Comparison of ENCODE assay signal across 12 cellular contexts in genomic region chr22:40324468-40325305, GRCh38. TPM values are rescaled to one million over a fixed set of nuclear protein-coding genes. Genes with fewer than 3 reads are reported as not detected.
DNase-seq lines count a peak whose midpoint lies in the region; ATAC-seq and TF ChIP-seq lines count a peak whose summit lies in the region.
"Had no signal": no experiment of that assay in that cellular context is flagged by ENCODE, and none has a peak within 500 bp of the region (broad histone marks: within the 10 kb centered on the region; RNA-seq: fewer than 3 reads in every experiment).

No MANE protein-coding gene starts in this region.

- POLR2A ChIA-PET in naive thymus-derived CD4-positive, alpha-beta T cell (lab: Charles Lee), result interaction anchor here (0.6 to 6.3 kb wide), 17 partner anchors 10 to 280 kb away, joined by 3 to 77 read pairs (median 3); partner anchors contain the start of gene ADSL

- peak overlapping the region; percentile 39 for H3K4me3 ChIP-seq in naive thymus-derived CD4-positive, alpha-beta T cell (ENCODE audit: low read length)
- no peak overlapping the region for H3K4me3 ChIP-seq in SJCRH30

- peak; percentile 13 for DNase-seq in CD1c-positive myeloid dendritic cell (ENCODE audit: extremely low spot score)
- peak; percentile 56 for DNase-seq in activated naive CD4-positive, alpha-beta T cell treated with anti-CD3 and anti-CD28 coated beads for 36 hours
- peak in 7 of 9 donors; percentile 74 to 89 (median 83) for DNase-seq in naive thymus-derived CD4-positive, alpha-beta T cell
- no peak for DNase-seq in SJCRH30
- no peak for DNase-seq in SKM-1 treated with dmso at 0.1 percent for 144 hours (lab: John Stamatoyannopoulos, UW; ENCODE audit: unreplicated experiment)
- DNase-seq: amygdala; NCI-H1417 treated with DMSO at 0.1 percent for 48 hours; NK-92 treated with Interleukin-12 subunit alpha and Interleukin-12 subunit beta, amount 100 ng/mL, for 24 hours had no signal

- TF ChIP-seq CTCF in VCaP (conservative IDR thresholded peaks at IDR 0.05), result no peak

- CTCF ChIA-PET in activated naive CD4-positive, alpha-beta T cell treated with anti-CD3 and anti-CD28 coated beads for 36 hours (lab: Charles Lee), result interaction anchor here (0.6 to 2.6 kb wide), 6 partner anchors 21 to 199 kb away, joined by 3 to 10 read pairs (median 4); partner anchors contain the start of gene ADSL
- CTCF ChIA-PET in naive thymus-derived CD4-positive, alpha-beta T cell (lab: Charles Lee), result interaction anchor here (0.6 to 1.2 kb wide), 3 partner anchors 16 to 34 kb away, joined by 3 to 4 read pairs (median 3); no protein-coding TSS in a partner anchor

- H3K4me3 Mint-ChIP-seq in activated naive CD4-positive, alpha-beta T cell treated with anti-CD3 and anti-CD28 coated beads for 36 hours, result peak overlapping the region; percentile 72
- peak overlapping the region; percentile 73 to 90 (median 80) for H3K4me3 Mint-ChIP-seq in naive thymus-derived CD4-positive, alpha-beta T cell
- H3K4me3 Mint-ChIP-seq: nephron had no signal

- H3K36me3 Mint-ChIP-seq in activated naive CD4-positive, alpha-beta T cell treated with anti-CD3 and anti-CD28 coated beads for 36 hours (ENCODE audit: low read depth), result peaks cover 19% of the 10 kb centered on the region
- peaks cover 5 to 52% (median 37%) of the 10 kb centered on the region in 5 donors for H3K36me3 Mint-ChIP-seq in naive thymus-derived CD4-positive, alpha-beta T cell

- H3K4me1 Mint-ChIP-seq in activated naive CD4-positive, alpha-beta T cell treated with anti-CD3 and anti-CD28 coated beads for 36 hours (ENCODE audit: low read depth), result peaks cover 75% of the 10 kb centered on the region
- peaks cover 41 to 96% (median 92%) of the 10 kb centered on the region in 7 donors for H3K4me1 Mint-ChIP-seq in naive thymus-derived CD4-positive, alpha-beta T cell
- H3K4me1 Mint-ChIP-seq: nephron had no signal

- no peaks in the 10 kb centered on the region for H3K9me3 Mint-ChIP-seq in activated naive CD4-positive, alpha-beta T cell treated with anti-CD3 and anti-CD28 coated beads for 36 hours
- no peaks in the 10 kb centered on the region for H3K9me3 Mint-ChIP-seq in naive thymus-derived CD4-positive, alpha-beta T cell
- H3K9me3 Mint-ChIP-seq: nephron had no signal

- peak; percentile 91 for ATAC-seq in naive thymus-derived CD4-positive, alpha-beta T cell
- ATAC-seq in HG03175 (IDR thresholded peaks at IDR 0.05; ENCODE audit: unreplicated experiment) (no peak), HG02588 (IDR thresholded peaks at IDR 0.05; ENCODE audit: unreplicated experiment) (no peak)

- H3K36me3 ChIP-seq in naive thymus-derived CD4-positive, alpha-beta T cell (ENCODE audit: control insufficient read depth in 2 of 3, insufficient read depth in 3 of 3, low read length in 3 of 3), result peaks cover 10 to 30% (median 18%) of the 10 kb centered on the region in 3 experiments
- no peaks in the 10 kb centered on the region for H3K36me3 ChIP-seq in SJCRH30

- H3K27me3 ChIP-seq in naive thymus-derived CD4-positive, alpha-beta T cell (ENCODE audit: control insufficient read depth in 2 of 2, insufficient read depth in 2 of 2, low read length in 2 of 2), result no peaks in the 10 kb centered on the region
- no peaks in the 10 kb centered on the region for H3K27me3 ChIP-seq in SJCRH30

- no peaks in the 10 kb centered on the region for H3K9me3 ChIP-seq in naive thymus-derived CD4-positive, alpha-beta T cell (ENCODE audit: control insufficient read depth in 2 of 3, low read length in 3 of 3)
- no peaks in the 10 kb centered on the region for H3K9me3 ChIP-seq in SJCRH30 (replicated peaks)

- H3K27me3 Mint-ChIP-seq in activated naive CD4-positive, alpha-beta T cell treated with anti-CD3 and anti-CD28 coated beads for 36 hours (ENCODE audit: low read depth), result no peaks in the 10 kb centered on the region
- no peaks in the 10 kb centered on the region for H3K27me3 Mint-ChIP-seq in naive thymus-derived CD4-positive, alpha-beta T cell

- peaks cover 57 to 73% of the 10 kb centered on the region in 2 donors for H3K4me1 ChIP-seq in naive thymus-derived CD4-positive, alpha-beta T cell (ENCODE audit: control insufficient read depth in 2 of 2, insufficient read depth in 2 of 2, low read length in 2 of 2)
- peaks cover 15% of the 10 kb centered on the region; the same call in 1 of the 2 replicates for H3K4me1 ChIP-seq in SJCRH30

- peak overlapping the region; percentile 90 for H3K27ac Mint-ChIP-seq in activated naive CD4-positive, alpha-beta T cell treated with anti-CD3 and anti-CD28 coated beads for 36 hours
- H3K27ac Mint-ChIP-seq in naive thymus-derived CD4-positive, alpha-beta T cell, result peak overlapping the region; percentile 91 to 99 (median 95)
- H3K27ac Mint-ChIP-seq: nephron had no signal

- intact Hi-C loops in activated naive CD4-positive, alpha-beta T cell treated with anti-CD3 and anti-CD28 coated beads for 36 hours (cut with micrococcal nuclease), result loop anchor here (1.0 to 5.0 kb wide), 5 partner anchors 9 to 267 kb away; partner anchors contain the start of genes ADSL and TNRC6B
- intact Hi-C loops in naive thymus-derived CD4-positive, alpha-beta T cell (cut with micrococcal nuclease), result loop anchor here (1.0 kb wide), 4 partner anchors 11 to 147 kb away; partner anchors contain the start of genes ADSL (in 2 of the 2) and TNRC6B (in 2 of the 2)

- H3K27ac ChIP-seq in VCaP (peak overlapping the region; percentile 84), SJCRH30 (no peak overlapping the region)
- peak overlapping the region; percentile 74 for H3K27ac ChIP-seq in naive thymus-derived CD4-positive, alpha-beta T cell (ENCODE audit: low read depth, low read length)

RNA-seq across cellular contexts. Expression of gene ADSL, which starts 21.6 kb away (rescaled TPM):
- total RNA-seq in activated naive CD4-positive, alpha-beta T cell treated with anti-CD3 and anti-CD28 coated beads for 36 hours, result 100 to 1,000 TPM; 125 to 129 TPM
- total RNA-seq in naive thymus-derived CD4-positive, alpha-beta T cell, result 100 to 1,000 TPM in 1 of 5 experiments, 10 to 100 TPM in 4; 54.4 to 127 (median 61.9) TPM
- 100 to 1,000 TPM; 118 to 121 TPM for polyA plus RNA-seq in naive thymus-derived CD4-positive, alpha-beta T cell
- 134 TPM in 2 replicates for total RNA-seq in SJCRH30 (2014; rRNA removed; shearing (Covaris generic))

RNA-seq across cellular contexts. Expression of gene SGSM3, which starts 45.7 kb away (rescaled TPM):
- 10 to 100 TPM; 65.7 to 66.4 TPM for total RNA-seq in activated naive CD4-positive, alpha-beta T cell treated with anti-CD3 and anti-CD28 coated beads for 36 hours
- total RNA-seq in naive thymus-derived CD4-positive, alpha-beta T cell, result 100 to 1,000 TPM in 2 of 5 experiments, 10 to 100 TPM in 3; 75.2 to 114 (median 91.1) TPM
- polyA plus RNA-seq in naive thymus-derived CD4-positive, alpha-beta T cell, result 10 to 100 TPM; 52.1 to 61.2 TPM
- total RNA-seq in SJCRH30 (2014; rRNA removed; shearing (Covaris generic)), result 17.0 and 25.1 TPM in 2 replicates

Comparison
In these comparisons a context has a peak if more than half of its experiments do, and no peak if none do; other contexts are left out.
1. DNase-seq: peak in CD1c-positive myeloid dendritic cell (single experiment), activated naive CD4-positive, alpha-beta T cell treated with anti-CD3 and anti-CD28 coated beads for 36 hours (single experiment) and naive thymus-derived CD4-positive, alpha-beta T cell (7 of 9); none in SJCRH30 (0 of 2) and SKM-1 treated with dmso at 0.1 percent for 144 hours (single experiment).